In genomic region chr1:237687837-237688236, GRCh38 we compare ENCODE assay signal across 2 cellular contexts.
TF ChIP-seq lines count a peak whose summit lies in the region.

No MANE protein-coding gene starts in this region.

TF ChIP-seq in IMR-90, 13 proteins besides CTCF, POLR2A, EP300 and RAD21 (continued from another document):
- TF ChIP-seq ELK1 (IDR thresholded peaks at IDR 0.05; ENCODE audit: borderline replicate concordance, low read depth, low read length) (no peak), NFE2L2 (IDR thresholded peaks at IDR 0.05; ENCODE audit: low read depth, low read length) (no peak)

TF ChIP-seq in SK-N-SH treated with all-trans-retinoic acid at 6 μM for 48 hours, 23 proteins besides CTCF, POLR2A, EP300 and RAD21 (continued from another document):
- TF ChIP-seq CREB5 (CRISPR knock-in tag; IDR thresholded peaks at IDR 0.05; ENCODE audit: low read depth) (no peak), OSR1 (CRISPR knock-in tag; IDR thresholded peaks at IDR 0.05) (no peak), PATZ1 (CRISPR knock-in tag; IDR thresholded peaks at IDR 0.05; ENCODE audit: borderline replicate concordance) (no peak), CSRNP3 (CRISPR knock-in tag; IDR thresholded peaks at IDR 0.05) (no peak), TSHZ2 (CRISPR knock-in tag; IDR thresholded peaks at IDR 0.05) (no peak), ZNF565 (CRISPR knock-in tag; conservative IDR thresholded peaks at IDR 0.05; ENCODE audit: low read depth) (no peak), TCF4 (CRISPR knock-in tag; IDR thresholded peaks at IDR 0.05; ENCODE audit: borderline replicate concordance) (no peak), POU6F1 (CRISPR knock-in tag; IDR thresholded peaks at IDR 0.05; ENCODE audit: borderline replicate concordance, low read depth) (no peak)
TF ChIP-seq in SK-N-SH treated with all-trans-retinoic acid at 6 μM for 48 hours: peak in this region for 0.
